ENCODE assay signal across 1 cellular context in the genomic region with DNA sequence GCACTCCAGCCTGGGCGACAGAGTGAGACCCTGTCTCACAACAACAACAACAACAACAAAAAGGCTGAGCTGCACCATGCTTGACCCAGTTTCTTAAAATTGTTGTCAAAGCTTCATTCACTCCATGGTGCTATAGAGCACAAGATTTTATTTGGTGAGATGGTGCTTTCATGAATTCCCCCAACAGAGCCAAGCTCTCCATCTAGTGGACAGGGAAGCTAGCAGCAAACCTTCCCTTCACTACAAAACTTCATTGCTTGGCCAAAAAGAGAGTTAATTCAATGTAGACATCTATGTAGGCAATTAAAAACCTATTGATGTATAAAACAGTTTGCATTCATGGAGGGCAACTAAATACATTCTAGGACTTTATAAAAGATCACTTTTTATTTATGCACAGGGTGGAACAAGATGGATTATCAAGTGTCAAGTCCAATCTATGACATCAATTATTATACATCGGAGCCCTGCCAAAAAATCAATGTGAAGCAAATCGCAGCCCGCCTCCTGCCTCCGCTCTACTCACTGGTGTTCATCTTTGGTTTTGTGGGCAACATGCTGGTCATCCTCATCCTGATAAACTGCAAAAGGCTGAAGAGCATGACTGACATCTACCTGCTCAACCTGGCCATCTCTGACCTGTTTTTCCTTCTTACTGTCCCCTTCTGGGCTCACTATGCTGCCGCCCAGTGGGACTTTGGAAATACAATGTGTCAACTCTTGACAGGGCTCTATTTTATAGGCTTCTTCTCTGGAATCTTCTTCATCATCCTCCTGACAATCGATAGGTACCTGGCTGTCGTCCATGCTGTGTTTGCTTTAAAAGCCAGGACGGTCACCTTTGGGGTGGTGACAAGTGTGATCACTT.
TF ChIP-seq lines count a peak whose summit lies in the region.

No MANE protein-coding gene starts in this region.

TF ChIP-seq in K562, 482 proteins besides CTCF, POLR2A, EP300 and RAD21:
- no peak for TF ChIP-seq CXXC5 (CRISPR knock-in tag; IDR thresholded peaks at IDR 0.05)
- TF ChIP-seq TAL1 (IDR thresholded peaks at IDR 0.05): no peak
- no peak for TF ChIP-seq GABPB1 (CRISPR knock-in tag; IDR thresholded peaks at IDR 0.05)
- no peak for TF ChIP-seq ZFP30 (CRISPR knock-in tag; IDR thresholded peaks at IDR 0.05; ENCODE audit: borderline replicate concordance)
- TF ChIP-seq DEAF1 (CRISPR knock-in tag; IDR thresholded peaks at IDR 0.05): 0 out of 2 replicates have a peak, but pooled peaks have one; percentile 19
- TF ChIP-seq ADNP (tag; IDR thresholded peaks at IDR 0.05): no peak
- TF ChIP-seq RREB1 (CRISPR knock-in tag; IDR thresholded peaks at IDR 0.05): no peak
- 0 out of 2 replicates have a peak, but pooled peaks have one; percentile 2 for TF ChIP-seq SMC3 (conservative IDR thresholded peaks at IDR 0.05; ENCODE audit: insufficient read depth, low read depth, low read length)
